ENCODE assay signal across 7 cellular contexts in genomic region chr2:97589257-97589597, GRCh38. TPM values are rescaled to one million over a fixed set of nuclear protein-coding genes. Genes with fewer than 3 reads are reported as not detected.
DNase-seq lines count a peak whose midpoint lies in the region; ATAC-seq and TF ChIP-seq lines count a peak whose summit lies in the region.
"Not testable (repeated sequence)": the region's sequence is repeated elsewhere in the genome, so short reads cannot be mapped to it uniquely, and the experiment has no call there.

No MANE protein-coding gene starts in this region.

- H3K27ac ChIP-seq in caudate nucleus (ENCODE audit: low read depth, low read length) (peak overlapping the region; percentile 67), heart left ventricle (peak overlapping the region; percentile 34 to 98 (median 88))
- H3K27ac ChIP-seq in skeletal muscle tissue (ENCODE audit: low read depth, low read length): not testable (repeated sequence)

- WGBS in heart left ventricle, 4 donors: 1 to 8% (median 5%) methylated on average over 5 to 9 of the region's 14 CpGs

- not testable (repeated sequence) for DNase-seq in MG63; activated CD8-positive, alpha-beta T cell treated with anti-CD3 and anti-CD28 coated beads for 36 hours; caudate nucleus (lab: John Stamatoyannopoulos, UW); heart left ventricle

- not testable (repeated sequence) for H3K9me3 Mint-ChIP-seq in activated CD8-positive, alpha-beta T cell treated with anti-CD3 and anti-CD28 coated beads for 36 hours

- H3K4me3 Mint-ChIP-seq in activated CD8-positive, alpha-beta T cell treated with anti-CD3 and anti-CD28 coated beads for 36 hours: peak overlapping the region; percentile 93

- not testable (repeated sequence) for H3K27me3 Mint-ChIP-seq in activated CD8-positive, alpha-beta T cell treated with anti-CD3 and anti-CD28 coated beads for 36 hours

- H3K36me3 Mint-ChIP-seq in activated CD8-positive, alpha-beta T cell treated with anti-CD3 and anti-CD28 coated beads for 36 hours (ENCODE audit: low read depth): not testable (repeated sequence)

- H3K36me3 ChIP-seq in MG63; heart left ventricle; mucosa of stomach (ENCODE audit: control insufficient read depth, insufficient read depth, low read length); skeletal muscle tissue (ENCODE audit: control insufficient read depth in 3 of 3, insufficient read depth in 3 of 3, low read length in 3 of 3): not testable (repeated sequence)

- not testable (repeated sequence) for TF ChIP-seq CTCF in activated CD8-positive, alpha-beta T cell treated with anti-CD3 and anti-CD28 coated beads for 36 hours (IDR thresholded peaks at IDR 0.05); heart left ventricle (IDR thresholded peaks at IDR 0.05)

- not testable (repeated sequence) for H3K27me3 ChIP-seq in MG63; heart left ventricle; mucosa of stomach (ENCODE audit: control insufficient read depth, insufficient read depth, low read length); skeletal muscle tissue (ENCODE audit: control insufficient read depth in 3 of 3, insufficient read depth in 3 of 3, low read length in 3 of 3)

- intact Hi-C loops in activated CD8-positive, alpha-beta T cell treated with anti-CD3 and anti-CD28 coated beads for 36 hours (cut with micrococcal nuclease); heart left ventricle (cut with DNase I): not testable (repeated sequence)

- ATAC-seq in GM19025 (IDR thresholded peaks at IDR 0.05; ENCODE audit: low read depth, unreplicated experiment): peak; percentile 37
- ATAC-seq in activated CD8-positive, alpha-beta T cell treated with anti-CD3 and anti-CD28 coated beads for 36 hours: not testable (repeated sequence)
- ATAC-seq in heart left ventricle: peak in 2 of 4 donors; percentile 11

- H3K4me3 ChIP-seq in MG63 (peak overlapping the region; percentile 55), heart left ventricle (peak overlapping the region; percentile 41 to 81 (median 68)), skeletal muscle tissue (ENCODE audit: low read length in 3 of 3) (peak overlapping the region; percentile 75 to 85 (median 79))
- H3K4me3 ChIP-seq in mucosa of stomach (ENCODE audit: low read length): not testable (repeated sequence)

- not testable (repeated sequence) for H3K4me1 ChIP-seq in heart left ventricle; mucosa of stomach (ENCODE audit: control insufficient read depth, insufficient read depth, low read length); skeletal muscle tissue (ENCODE audit: control insufficient read depth in 3 of 3, insufficient read depth in 3 of 3, low read length in 3 of 3)

- not testable (repeated sequence) for H3K9me3 ChIP-seq in MG63; heart left ventricle; mucosa of stomach (ENCODE audit: control insufficient read depth, low read length); skeletal muscle tissue (ENCODE audit: control insufficient read depth in 3 of 3, low read length in 3 of 3)

- POLR2A ChIA-PET in activated CD8-positive, alpha-beta T cell treated with anti-CD3 and anti-CD28 coated beads for 36 hours (lab: Charles Lee): interaction anchor here (1.0 kb wide), 1 partner anchor 109 kb away, joined by 3 read pairs; no protein-coding TSS in a partner anchor

- peak overlapping the region; percentile 94 for H3K27ac Mint-ChIP-seq in activated CD8-positive, alpha-beta T cell treated with anti-CD3 and anti-CD28 coated beads for 36 hours

- not testable (repeated sequence) for TF ChIP-seq POLR2A in heart left ventricle (IDR thresholded peaks at IDR 0.05)

- not testable (repeated sequence) for H3K4me1 Mint-ChIP-seq in activated CD8-positive, alpha-beta T cell treated with anti-CD3 and anti-CD28 coated beads for 36 hours (ENCODE audit: low read depth)

- CTCF ChIA-PET in activated CD8-positive, alpha-beta T cell treated with anti-CD3 and anti-CD28 coated beads for 36 hours (lab: Charles Lee): interaction anchor here (2.9 kb wide), 2 partner anchors 109 to 120 kb away, joined by 16 to 154 read pairs; no protein-coding TSS in a partner anchor

- H3K9ac ChIP-seq in mucosa of stomach (ENCODE audit: low read length) (peak overlapping the region; percentile 61), skeletal muscle tissue (ENCODE audit: low read depth in 1 of 3, low read length in 3 of 3) (peak overlapping the region; percentile 51 to 81 (median 77))

RNA-seq across cellular contexts. Expression of gene ANKRD36B, which starts 0.5 kb away (rescaled TPM):
- 2.9 and 14.1 TPM in 2 replicates for total RNA-seq in MG63 (2014; rRNA removed; shearing (Covaris generic); ENCODE audit: low replicate concordance)
- total RNA-seq in activated CD8-positive, alpha-beta T cell treated with anti-CD3 and anti-CD28 coated beads for 36 hours: 10 to 100 TPM; 23.6 to 31.3 TPM
- 1 to 10 TPM; 1.4 to 8.0 (median 4.1) TPM for total RNA-seq in heart left ventricle
- 1 to 10 TPM; 1.2 to 5.4 TPM for polyA plus RNA-seq in heart left ventricle
- total RNA-seq in skeletal muscle tissue: 43.3 TPM

RNA-seq across cellular contexts. Expression of gene COX5B, which starts 56.6 kb away (rescaled TPM):
- 151 and 541 TPM in 2 replicates for total RNA-seq in MG63 (2014; rRNA removed; shearing (Covaris generic); ENCODE audit: low replicate concordance)
- total RNA-seq in activated CD8-positive, alpha-beta T cell treated with anti-CD3 and anti-CD28 coated beads for 36 hours: 100 to 1,000 TPM; 233 to 238 TPM
- total RNA-seq in heart left ventricle: 1,000 to 10,000 TPM in 7 of 9 donors, 100 to 1,000 TPM in 2; 745 to 2,539 (median 1,214) TPM
- polyA plus RNA-seq in heart left ventricle: 1,000 to 10,000 TPM; 1,226 to 4,214 TPM
- total RNA-seq in skeletal muscle tissue: 669 TPM
